ENCODE assay signal across 13 cellular contexts in genomic region chr6:42313941-42314570, GRCh38.
DNase-seq lines count a peak whose midpoint lies in the region; ATAC-seq and TF ChIP-seq lines count a peak whose summit lies in the region.
"Had no signal": no experiment of that assay in that cellular context is flagged by ENCODE, and none has a peak within 500 bp of the region (broad histone marks: within the 10 kb centered on the region; RNA-seq: fewer than 3 reads in every experiment).

No MANE protein-coding gene starts in this region.

- no peak for TF ChIP-seq EP300 in SK-N-SH (IDR thresholded peaks at IDR 0.05; ENCODE audit: borderline replicate concordance in 1 of 2, low read depth in 1 of 2, low read length in 1 of 2)

- H4K20me1 ChIP-seq in SK-N-SH (ENCODE audit: insufficient read depth): no peaks in the 10 kb centered on the region

- DNase-seq in SK-N-SH (no peak), NCI-H82 treated with DMSO at 0.1 percent for 48 hours (lab: John Stamatoyannopoulos, UW; ENCODE audit: unreplicated experiment) (peak; percentile 2), fibroblast of mammary gland (ENCODE audit: low read depth) (peak; percentile 73), SIG-M5 (lab: John Stamatoyannopoulos, UW) (no peak), SKM-1 treated with dmso at 0.1 percent for 144 hours (lab: John Stamatoyannopoulos, UW; ENCODE audit: unreplicated experiment) (no peak), NOMO-1 treated with DMSO at 0.1 percent for 48 hours (lab: John Stamatoyannopoulos, UW; ENCODE audit: unreplicated experiment) (no peak)
- DNase-seq in stimulated activated effector memory CD8-positive, alpha-beta T cell treated with anti-CD3 and anti-CD28 coated beads, Interleukin-12 subunit alpha, Interleukin-12 subunit beta, amount 100 ng/mL, for 72 hours (ENCODE audit: low spot score in 2 of 2): no peak
- DNase-seq: activated CD4-positive, alpha-beta T cell treated with anti-CD3 and anti-CD28 coated beads, Interleukin-2, amount 50 U/mL, for 4 hours; naive B cell; stimulated activated CD4-positive, alpha-beta T cell treated with anti-CD3 and anti-CD28 coated beads, Interleukin-4, amount 100 ng/mL, for 1 hour had no signal

- peak overlapping the region; percentile 88 for H3K27ac Mint-ChIP-seq in stimulated activated effector memory CD8-positive, alpha-beta T cell treated with anti-CD3 and anti-CD28 coated beads, Interleukin-12 subunit alpha, Interleukin-12 subunit beta, amount 100 ng/mL, for 72 hours

- peak overlapping the region; percentile 48 for H3K4me3 Mint-ChIP-seq in stimulated activated effector memory CD8-positive, alpha-beta T cell treated with anti-CD3 and anti-CD28 coated beads, Interleukin-12 subunit alpha, Interleukin-12 subunit beta, amount 100 ng/mL, for 72 hours
- H3K4me3 Mint-ChIP-seq: brain had no signal

- no peaks in the 10 kb centered on the region for H3K9me3 Mint-ChIP-seq in stimulated activated effector memory CD8-positive, alpha-beta T cell treated with anti-CD3 and anti-CD28 coated beads, Interleukin-12 subunit alpha, Interleukin-12 subunit beta, amount 100 ng/mL, for 72 hours
- H3K9me3 Mint-ChIP-seq: naive B cell had no signal

- peaks cover 26% of the 10 kb centered on the region for H3K36me3 Mint-ChIP-seq in stimulated activated effector memory CD8-positive, alpha-beta T cell treated with anti-CD3 and anti-CD28 coated beads, Interleukin-12 subunit alpha, Interleukin-12 subunit beta, amount 100 ng/mL, for 72 hours
- H3K36me3 Mint-ChIP-seq: naive B cell had no signal

- peaks cover 82% of the 10 kb centered on the region for H3K4me1 Mint-ChIP-seq in stimulated activated effector memory CD8-positive, alpha-beta T cell treated with anti-CD3 and anti-CD28 coated beads, Interleukin-12 subunit alpha, Interleukin-12 subunit beta, amount 100 ng/mL, for 72 hours

- peaks cover 0 to 6% of the 10 kb centered on the region in 2 experiments for H3K36me3 ChIP-seq in SK-N-SH (replicated peaks in 1 of 2; ENCODE audit: control insufficient read depth in 1 of 2, insufficient read depth in 2 of 2, low read length in 1 of 2)
- H3K36me3 ChIP-seq: thoracic aorta had no signal

- no peaks in the 10 kb centered on the region for H3K27me3 ChIP-seq in SK-N-SH (ENCODE audit: insufficient read depth)

- H3K4me3 ChIP-seq in SK-N-SH (ENCODE audit: low read depth in 2 of 2, low read length in 1 of 2): no peak overlapping the region
- H3K4me3 ChIP-seq in fibroblast of mammary gland (ENCODE audit: control insufficient read depth, low read depth, low read length): no peak overlapping the region
- H3K4me3 ChIP-seq: thoracic aorta had no signal

- H3K9me3 ChIP-seq in SK-N-SH: no peaks in the 10 kb centered on the region
- H3K9me3 ChIP-seq: thoracic aorta had no signal

- H3K9me2 ChIP-seq in SK-N-SH: no peaks in the 10 kb centered on the region

- peaks cover 14% of the 10 kb centered on the region for H3F3A ChIP-seq in SK-N-SH (replicated peaks; ENCODE audit: insufficient read depth)

- peaks cover 0 to 26% of the 10 kb centered on the region in 2 experiments; a peak in 3 of 4 replicates for H3K4me1 ChIP-seq in SK-N-SH (ENCODE audit: control insufficient read depth in 1 of 2, insufficient read depth in 2 of 2, low read depth in 1 of 2, low read length in 1 of 2)

- H3K27ac ChIP-seq in SK-N-SH (ENCODE audit: low read depth in 2 of 2, low read length in 1 of 2): peak overlapping the region in 1 of 2 experiments; percentile 97; a peak in 2 of 4 replicates
- H3K27ac ChIP-seq: thoracic aorta had no signal

- no peak overlapping the region for H3K9ac ChIP-seq in SK-N-SH

- no peak for TF ChIP-seq RAD21 in SK-N-SH (IDR thresholded peaks at IDR 0.05; ENCODE audit: low read length)

- TF ChIP-seq CTCF in SK-N-SH (IDR thresholded peaks at IDR 0.05): no peak
- no peak for TF ChIP-seq CTCF in fibroblast of mammary gland (conservative IDR thresholded peaks at IDR 0.05; ENCODE audit: control insufficient read depth, insufficient read depth, low read depth, low read length)

- H2AFZ ChIP-seq in SK-N-SH (ENCODE audit: low read depth): no peak overlapping the region

- peaks cover 6% of the 10 kb centered on the region for H3K79me2 ChIP-seq in SK-N-SH (ENCODE audit: insufficient read depth)

- H3K4me2 ChIP-seq in SK-N-SH: peak overlapping the region; percentile 36; the same call in 1 of the 2 replicates

- WGBS in SK-N-SH (ENCODE audit: low lambda C conversion rate): 92% methylated on average over 9 of the region's 9 CpGs

- CTCF ChIA-PET in SK-N-SH (lab: Yijun Ruan, JAX): interaction anchor here (4.4 kb wide), 1 partner anchor 234 kb away, joined by 21 read pairs; no protein-coding TSS in a partner anchor

- no peak for ATAC-seq in SK-N-SH treated with all-trans-retinoic acid at 6 μM for 48 hours
- ATAC-seq in stimulated activated effector memory CD8-positive, alpha-beta T cell treated with anti-CD3 and anti-CD28 coated beads, Interleukin-12 subunit alpha, Interleukin-12 subunit beta, amount 100 ng/mL, for 72 hours: no peak

- POLR2A ChIA-PET in SK-N-SH (lab: Yijun Ruan, JAX): no interaction called here

TF ChIP-seq in SK-N-SH, 30 proteins besides CTCF, POLR2A, EP300 and RAD21 (continues in another document):
- no peak for TF ChIP-seq GABPA (IDR thresholded peaks at IDR 0.05; ENCODE audit: low read depth)
- no peak for TF ChIP-seq NFIC (IDR thresholded peaks at IDR 0.05; ENCODE audit: borderline replicate concordance)
- no peak for TF ChIP-seq MAX (IDR thresholded peaks at IDR 0.05; ENCODE audit: low read depth)
- no peak for TF ChIP-seq GATA2 (CRISPR knock-in tag; IDR thresholded peaks at IDR 0.05)
- no peak for TF ChIP-seq ELF1 (IDR thresholded peaks at IDR 0.05)
- no peak for TF ChIP-seq USF1 (IDR thresholded peaks at IDR 0.05; ENCODE audit: borderline replicate concordance, low read depth)
- no peak for TF ChIP-seq IRF3 (IDR thresholded peaks at IDR 0.05; ENCODE audit: low read depth, low read length)

TF ChIP-seq in SK-N-SH treated with all-trans-retinoic acid at 6 μM for 48 hours, 23 proteins besides CTCF, POLR2A, EP300 and RAD21:
- TF ChIP-seq PPARA (CRISPR knock-in tag; IDR thresholded peaks at IDR 0.05; ENCODE audit: borderline replicate concordance) (no peak), ZC3H10 (CRISPR knock-in tag; IDR thresholded peaks at IDR 0.05) (no peak), ZFP3 (CRISPR knock-in tag; IDR thresholded peaks at IDR 0.05) (no peak), BACH2 (CRISPR knock-in tag; IDR thresholded peaks at IDR 0.05; ENCODE audit: borderline replicate concordance) (no peak), ISL1 (CRISPR knock-in tag; IDR thresholded peaks at IDR 0.05) (no peak), TOX (CRISPR knock-in tag; IDR thresholded peaks at IDR 0.05; ENCODE audit: borderline replicate concordance) (no peak), RARB (CRISPR knock-in tag; IDR thresholded peaks at IDR 0.05) (no peak), TCF4 (CRISPR knock-in tag; IDR thresholded peaks at IDR 0.05; ENCODE audit: borderline replicate concordance) (no peak), POU6F1 (CRISPR knock-in tag; IDR thresholded peaks at IDR 0.05; ENCODE audit: borderline replicate concordance, low read depth) (no peak), TSHZ2 (CRISPR knock-in tag; IDR thresholded peaks at IDR 0.05) (no peak), ARNTL (CRISPR knock-in tag; IDR thresholded peaks at IDR 0.05; ENCODE audit: borderline replicate concordance, low read depth) (no peak), GLIS3 (CRISPR knock-in tag; IDR thresholded peaks at IDR 0.05) (no peak), ZNF565 (CRISPR knock-in tag; conservative IDR thresholded peaks at IDR 0.05; ENCODE audit: low read depth) (no peak)

Comparison
In these comparisons a context has a peak if more than half of its experiments do, and no peak if none do; other contexts are left out.
1. DNase-seq: peak in NCI-H82 treated with DMSO at 0.1 percent for 48 hours (single experiment) and fibroblast of mammary gland (single experiment); none in SK-N-SH (single experiment), stimulated activated effector memory CD8-positive, alpha-beta T cell treated with anti-CD3 and anti-CD28 coated beads, Interleukin-12 subunit alpha, Interleukin-12 subunit beta, amount 100 ng/mL, for 72 hours (0 of 2), SIG-M5 (single experiment), SKM-1 treated with dmso at 0.1 percent for 144 hours (single experiment) and NOMO-1 treated with DMSO at 0.1 percent for 48 hours (single experiment).